In genomic region chr18:9918016-9918680, GRCh38 we compare ENCODE assay signal across 2 cellular contexts.
A peak's percentile ranks its signal among the peaks of the same experiment; 100 is the strongest.
TF ChIP-seq lines count a peak whose summit lies in the region.

No MANE protein-coding gene starts in this region.

TF ChIP-seq in A549, 52 proteins besides CTCF, POLR2A, EP300 and RAD21:
- TF ChIP-seq JUN (IDR thresholded peaks at IDR 0.05) (no peak), FOSL2 (IDR thresholded peaks at IDR 0.05) (no peak), FOSL2 (CRISPR knock-in tag; IDR thresholded peaks at IDR 0.05) (peak; percentile 11; the same call in 1 of the 2 replicates), MAFK (IDR thresholded peaks at IDR 0.05; ENCODE audit: partially characterized antibody) (peak; percentile 93), RARB (CRISPR knock-in tag; IDR thresholded peaks at IDR 0.05) (no peak)

TF ChIP-seq in K562, 482 proteins besides CTCF, POLR2A, EP300 and RAD21:
- TF ChIP-seq MCM5 (IDR thresholded peaks at IDR 0.05; ENCODE audit: low read depth), result no peak
- peak in 1 of 2 experiments; percentile 56; a peak in 1 of 4 replicates for TF ChIP-seq ZNF639 (CRISPR knock-in tag; conservative IDR thresholded peaks at IDR 0.05 in 1 of 2, IDR thresholded peaks at IDR 0.05 in 1 of 2)
- peak; percentile 92 for TF ChIP-seq MAFG (tag; conservative IDR thresholded peaks at IDR 0.05)
- TF ChIP-seq MLLT1 (IDR thresholded peaks at IDR 0.05), result peak; percentile 83 to 86
- peak; percentile 88 for TF ChIP-seq MAFF (IDR thresholded peaks at IDR 0.05; ENCODE audit: low read length)
- no peak for TF ChIP-seq KDM5B (IDR thresholded peaks at IDR 0.05; ENCODE audit: insufficient replicate concordance, low read depth, low read length)
- TF ChIP-seq HMBOX1 (IDR thresholded peaks at IDR 0.05), result no peak
- peak; percentile 95 for TF ChIP-seq ZNF316 (IDR thresholded peaks at IDR 0.05)
- TF ChIP-seq JUND (IDR thresholded peaks at IDR 0.05; ENCODE audit: borderline replicate concordance, low read depth, low read length), result peak; percentile 48; the same call in 1 of the 2 replicates
- peak; percentile 11; the same call in 1 of the 3 replicates for TF ChIP-seq JUND (tag; IDR thresholded peaks at IDR 0.05; ENCODE audit: borderline replicate concordance, low read depth, low read length)
- TF ChIP-seq RBFOX2 (IDR thresholded peaks at IDR 0.05; ENCODE audit: low read depth, low read length), result peak; percentile 69
- no peak for TF ChIP-seq NBN (IDR thresholded peaks at IDR 0.05; ENCODE audit: low read depth)
- TF ChIP-seq ATF3 (IDR thresholded peaks at IDR 0.05), result no peak
- TF ChIP-seq ATF3 (CRISPR knock-in tag; conservative IDR thresholded peaks at IDR 0.05), result 0 out of 2 replicates have a peak, but pooled peaks have one; percentile 38
- TF ChIP-seq POLR2G (IDR thresholded peaks at IDR 0.05; ENCODE audit: low read depth, low read length), result 0 out of 2 replicates have a peak, but pooled peaks have one; percentile 1
- TF ChIP-seq SMARCA4 (IDR thresholded peaks at IDR 0.05), result no peak
- no peak for TF ChIP-seq RBM25 (IDR thresholded peaks at IDR 0.05; ENCODE audit: low read depth, low read length, severe bottlenecking)
- 0 out of 4 replicates have a peak, but pooled peaks of 1 of the 2 experiments have one; percentile 62 for TF ChIP-seq CSDE1 (IDR thresholded peaks at IDR 0.05)
- peak; percentile 37 for TF ChIP-seq POLR2H (tag; IDR thresholded peaks at IDR 0.05; ENCODE audit: low read depth)
- peak; percentile 91 for TF ChIP-seq MAFK (IDR thresholded peaks at IDR 0.05; ENCODE audit: low read length)
- 0 out of 2 replicates have a peak, but pooled peaks have one; percentile 6 for TF ChIP-seq ZBTB5 (IDR thresholded peaks at IDR 0.05)
- TF ChIP-seq RNF2 (IDR thresholded peaks at IDR 0.05), result peak; percentile 20; the same call in 1 of the 2 replicates
- 0 out of 2 replicates have a peak, but pooled peaks have one; percentile 30 for TF ChIP-seq ZSCAN29 (IDR thresholded peaks at IDR 0.05)
